12 cellular contexts compared by ENCODE assay signal in genomic region chr1:31310131-31310530, GRCh38. TPM values are rescaled to one million over a fixed set of nuclear protein-coding genes. Genes with fewer than 3 reads are reported as not detected.
DNase-seq lines count a peak whose midpoint lies in the region; ATAC-seq and TF ChIP-seq lines count a peak whose summit lies in the region.
"Had no signal": no experiment of that assay in that cellular context is flagged by ENCODE, and none has a peak within 500 bp of the region (broad histone marks: within the 10 kb centered on the region; RNA-seq: fewer than 3 reads in every experiment).

No MANE protein-coding gene starts in this region.

- no peak overlapping the region for H3K4me3 Mint-ChIP-seq in naive thymus-derived CD8-positive, alpha-beta T cell
- H3K4me3 Mint-ChIP-seq in osteocyte (ENCODE audit: unreplicated experiment): no peak overlapping the region
- H3K4me3 Mint-ChIP-seq: CD14-positive monocyte; CD8-positive, alpha-beta T cell had no signal

- peak; percentile 13 for DNase-seq in GM03348 (ENCODE audit: low spot score)
- DNase-seq in NCI-H524 (lab: John Stamatoyannopoulos, UW): peak; percentile 33 to 79
- DNase-seq in fibroblast of gingiva (ENCODE audit: low read depth): peak; percentile 67
- DNase-seq in foreskin fibroblast: peak; percentile 60 to 87
- no peak for DNase-seq in naive thymus-derived CD8-positive, alpha-beta T cell
- no peak for DNase-seq in osteocyte (ENCODE audit: extremely low spot score, unreplicated experiment)
- no peak for DNase-seq in activated gamma-delta T cell (lab: John Stamatoyannopoulos, UW)
- DNase-seq: CD8-positive, alpha-beta T cell; COR-L47; DND-41; GDM1 had no signal

- H3K4me3 ChIP-seq in foreskin fibroblast (ENCODE audit: low read depth in 1 of 2, low read length in 2 of 2): no peak overlapping the region

- ATAC-seq in naive thymus-derived CD8-positive, alpha-beta T cell: no peak
- ATAC-seq: CD8-positive, alpha-beta T cell had no signal

- peaks cover 8 to 68% (median 38%) of the 10 kb centered on the region in 3 donors for H3K36me3 Mint-ChIP-seq in naive thymus-derived CD8-positive, alpha-beta T cell
- peaks cover 34% of the 10 kb centered on the region for H3K36me3 Mint-ChIP-seq in osteocyte (ENCODE audit: unreplicated experiment)

- POLR2A ChIA-PET in naive thymus-derived CD8-positive, alpha-beta T cell (lab: Charles Lee): no interaction called here

- H3K4me1 Mint-ChIP-seq in naive thymus-derived CD8-positive, alpha-beta T cell: peaks cover 8 to 17% (median 11%) of the 10 kb centered on the region in 4 donors
- H3K4me1 Mint-ChIP-seq in osteocyte (ENCODE audit: unreplicated experiment): peaks cover 8% of the 10 kb centered on the region
- H3K4me1 Mint-ChIP-seq: CD14-positive monocyte had no signal

- no peaks in the 10 kb centered on the region for H3K9me3 Mint-ChIP-seq in naive thymus-derived CD8-positive, alpha-beta T cell
- no peaks in the 10 kb centered on the region for H3K9me3 Mint-ChIP-seq in osteocyte (ENCODE audit: unreplicated experiment)
- H3K9me3 Mint-ChIP-seq: CD14-positive monocyte; CD8-positive, alpha-beta T cell had no signal

- H3K27me3 Mint-ChIP-seq in naive thymus-derived CD8-positive, alpha-beta T cell: no peaks in the 10 kb centered on the region
- H3K27me3 Mint-ChIP-seq in osteocyte (ENCODE audit: unreplicated experiment): no peaks in the 10 kb centered on the region

- no peak overlapping the region for H3K27ac Mint-ChIP-seq in naive thymus-derived CD8-positive, alpha-beta T cell
- H3K27ac Mint-ChIP-seq in osteocyte (ENCODE audit: unreplicated experiment): no peak overlapping the region
- H3K27ac Mint-ChIP-seq: CD8-positive, alpha-beta T cell had no signal

- no peak for TF ChIP-seq CTCF in foreskin fibroblast (IDR thresholded peaks at IDR 0.05; ENCODE audit: low read depth, low read length)
- no peak for TF ChIP-seq CTCF in osteocyte (IDR thresholded peaks at IDR 0.05)

RNA-seq across cellular contexts. Expression of gene ZCCHC17, which starts 13.3 kb away (rescaled TPM):
- total RNA-seq in naive thymus-derived CD8-positive, alpha-beta T cell: 10 to 100 TPM; 19.0 to 23.1 TPM
- 10 to 100 TPM; 39.5 to 48.2 (median 45.4) TPM for polyA plus RNA-seq in naive thymus-derived CD8-positive, alpha-beta T cell
- 26.3 and 30.7 TPM in 2 replicates for total RNA-seq in osteocyte

RNA-seq across cellular contexts. Expression of gene SNRNP40, which starts 13.5 kb away (rescaled TPM):
- 10 to 100 TPM; 69.6 to 76.6 TPM for total RNA-seq in naive thymus-derived CD8-positive, alpha-beta T cell
- 100 to 1,000 TPM in 1 of 3 donors, 10 to 100 TPM in 2; 83.9 to 109 (median 96.2) TPM for polyA plus RNA-seq in naive thymus-derived CD8-positive, alpha-beta T cell
- total RNA-seq in osteocyte: 44.9 and 49.6 TPM in 2 replicates

Comparison
In these comparisons a context has a peak if more than half of its experiments do, and no peak if none do; other contexts are left out.
1. DNase-seq: peak in GM03348 (single experiment), NCI-H524 (2 of 2), fibroblast of gingiva (single experiment) and foreskin fibroblast (2 of 2); none in naive thymus-derived CD8-positive, alpha-beta T cell (0 of 10), osteocyte (single experiment) and activated gamma-delta T cell (single experiment).